In genomic region chr15:65382146-65382491, GRCh38 we compare ENCODE assay signal across 14 cellular contexts. TPM values are rescaled to one million over a fixed set of nuclear protein-coding genes. Genes with fewer than 3 reads are reported as not detected.
A peak's percentile ranks its signal among the peaks of the same experiment; 100 is the strongest.
DNase-seq lines count a peak whose midpoint lies in the region; ATAC-seq and TF ChIP-seq lines count a peak whose summit lies in the region.
"Had no signal": no experiment of that assay in that cellular context is flagged by ENCODE, and none has a peak within 500 bp of the region (broad histone marks: within the 10 kb centered on the region; RNA-seq: fewer than 3 reads in every experiment).

No MANE protein-coding gene starts in this region.

- H3K27me3 Mint-ChIP-seq in endothelial cell (ENCODE audit: unreplicated experiment) (peaks cover 16% of the 10 kb centered on the region), type B pancreatic cell (peaks cover 20% of the 10 kb centered on the region)
- peaks cover 12 to 45% (median 22%) of the 10 kb centered on the region in 5 donors for H3K27me3 Mint-ChIP-seq in naive thymus-derived CD8-positive, alpha-beta T cell

- no peak overlapping the region for H3K27ac Mint-ChIP-seq in endothelial cell (ENCODE audit: unreplicated experiment)
- H3K27ac Mint-ChIP-seq in type B pancreatic cell: no peak overlapping the region
- H3K27ac Mint-ChIP-seq in naive thymus-derived CD8-positive, alpha-beta T cell: no peak overlapping the region
- H3K27ac Mint-ChIP-seq: CD4-positive, alpha-beta memory T cell; GM23338; H9 had no signal

- TF ChIP-seq CTCF in endothelial cell (IDR thresholded peaks at IDR 0.05; ENCODE audit: unreplicated experiment): no peak
- no peak for TF ChIP-seq CTCF in type B pancreatic cell (conservative IDR thresholded peaks at IDR 0.05)

- no peak for ATAC-seq in naive thymus-derived CD8-positive, alpha-beta T cell
- no peak for ATAC-seq in HG02588 (IDR thresholded peaks at IDR 0.05; ENCODE audit: unreplicated experiment)
- ATAC-seq: A549, GM23338 had no signal

- CTCF ChIA-PET in HEK293T (lab: Yijun Ruan, JAX): interaction anchor here (0.6 to 0.7 kb wide), 3 partner anchors 18 to 261 kb away, joined by 3 read pairs; no protein-coding TSS in a partner anchor

- POLR2A ChIA-PET in HEK293T (lab: Yijun Ruan, JAX): interaction anchor here (0.6 to 4.2 kb wide), 2 partner anchors 8 to 78 kb away, joined by 3 to 35 read pairs; partner anchors contain the start of gene RNU5B-1
- POLR2A ChIA-PET in naive thymus-derived CD8-positive, alpha-beta T cell (lab: Charles Lee): no interaction called here

- H3K4me1 Mint-ChIP-seq in endothelial cell (ENCODE audit: unreplicated experiment) (peaks cover 56% of the 10 kb centered on the region), type B pancreatic cell (ENCODE audit: unreplicated experiment) (peaks cover 39% of the 10 kb centered on the region)
- peaks cover 11 to 24% (median 18%) of the 10 kb centered on the region in 4 donors for H3K4me1 Mint-ChIP-seq in naive thymus-derived CD8-positive, alpha-beta T cell

- H3K9me3 Mint-ChIP-seq in endothelial cell (ENCODE audit: unreplicated experiment) (no peaks in the 10 kb centered on the region), type B pancreatic cell (no peaks in the 10 kb centered on the region)
- H3K9me3 Mint-ChIP-seq in naive thymus-derived CD8-positive, alpha-beta T cell: no peaks in the 10 kb centered on the region
- H3K9me3 Mint-ChIP-seq: GM23338, H9 had no signal

- H3K4me3 Mint-ChIP-seq in endothelial cell (ENCODE audit: unreplicated experiment) (peak overlapping the region; percentile 19), type B pancreatic cell (peak overlapping the region; percentile 18)
- no peak overlapping the region for H3K4me3 Mint-ChIP-seq in naive thymus-derived CD8-positive, alpha-beta T cell
- H3K4me3 Mint-ChIP-seq: GM23338, H9 had no signal

- no peak for DNase-seq in HEK293T (ENCODE audit: extremely low spot score)
- peak; percentile 66 for DNase-seq in NCI-H2171 treated with DMSO at 0.1 percent for 48 hours (lab: John Stamatoyannopoulos, UW)
- no peak for DNase-seq in endothelial cell (ENCODE audit: low spot score)
- no peak for DNase-seq in type B pancreatic cell (ENCODE audit: extremely low spot score, unreplicated experiment)
- DNase-seq in naive thymus-derived CD8-positive, alpha-beta T cell: no peak
- DNase-seq: BE2C; CD4-positive, alpha-beta memory T cell; DMS153; DMS79 treated with DMSO at 0.1 percent for 48 hours; EL; H9 had no signal

- peaks cover 6% of the 10 kb centered on the region for H3K36me3 Mint-ChIP-seq in endothelial cell (ENCODE audit: low read depth, unreplicated experiment)
- no peaks in the 10 kb centered on the region for H3K36me3 Mint-ChIP-seq in type B pancreatic cell
- peaks cover 0 to 4% (median 0%) of the 10 kb centered on the region in 3 donors for H3K36me3 Mint-ChIP-seq in naive thymus-derived CD8-positive, alpha-beta T cell
- H3K36me3 Mint-ChIP-seq: CD4-positive, alpha-beta memory T cell had no signal

TF ChIP-seq in HEK293T, 16 proteins besides CTCF, POLR2A, EP300 and RAD21:
- TF ChIP-seq, protein P1, sequence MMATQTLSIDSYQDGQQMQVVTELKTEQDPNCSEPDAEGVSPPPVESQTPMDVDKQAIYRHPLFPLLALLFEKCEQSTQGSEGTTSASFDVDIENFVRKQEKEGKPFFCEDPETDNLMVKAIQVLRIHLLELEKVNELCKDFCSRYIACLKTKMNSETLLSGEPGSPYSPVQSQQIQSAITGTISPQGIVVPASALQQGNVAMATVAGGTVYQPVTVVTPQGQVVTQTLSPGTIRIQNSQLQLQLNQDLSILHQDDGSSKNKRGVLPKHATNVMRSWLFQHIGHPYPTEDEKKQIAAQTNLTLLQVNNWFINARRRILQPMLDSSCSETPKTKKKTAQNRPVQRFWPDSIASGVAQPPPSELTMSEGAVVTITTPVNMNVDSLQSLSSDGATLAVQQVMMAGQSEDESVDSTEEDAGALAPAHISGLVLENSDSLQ (IDR thresholded peaks at IDR 0.05): peak; percentile 57
- no peak for TF ChIP-seq ELF4 (IDR thresholded peaks at IDR 0.05)

RNA-seq across cellular contexts. Expression of gene IGDCC3, which starts 4.3 kb away (rescaled TPM):
- 538 TPM for total RNA-seq in endothelial cell (ENCODE audit: unreplicated experiment)
- total RNA-seq in type B pancreatic cell (ENCODE audit: low replicate concordance): 18.8 and 169 TPM in 2 replicates
- total RNA-seq in naive thymus-derived CD8-positive, alpha-beta T cell: not detected
- polyA plus RNA-seq in naive thymus-derived CD8-positive, alpha-beta T cell: not detected
- total RNA-seq: CD4-positive, alpha-beta memory T cell had no signal
- polyA plus RNA-seq: CD4-positive, alpha-beta memory T cell had no signal

RNA-seq across cellular contexts. Expression of gene IGDCC4, which starts 40.6 kb away (rescaled TPM):
- 4.2 TPM for total RNA-seq in endothelial cell (ENCODE audit: unreplicated experiment)
- total RNA-seq in type B pancreatic cell (ENCODE audit: low replicate concordance): 2.4 and 17.1 TPM in 2 replicates
- total RNA-seq in naive thymus-derived CD8-positive, alpha-beta T cell: under 1 TPM; 0.08 to 0.14 TPM
- under 1 TPM in 1 of 3 donors, not detected in 2; 0.12 TPM for polyA plus RNA-seq in naive thymus-derived CD8-positive, alpha-beta T cell

Comparison
In these comparisons a context has a peak if more than half of its experiments do, and no peak if none do; other contexts are left out.
1. H3K4me3 Mint-ChIP-seq: peak in endothelial cell (single experiment) and type B pancreatic cell (single experiment); none in naive thymus-derived CD8-positive, alpha-beta T cell (0 of 10).
2. RNA of gene IGDCC3, which starts 4.3 kb away (total RNA-seq): 538 TPM in endothelial cell (single experiment) and 18.8 to 169 TPM in type B pancreatic cell; not detected in naive thymus-derived CD8-positive, alpha-beta T cell; every median in the first group is over 10 times any median in the second.